ENCODE assay signal across 8 cellular contexts in the genomic region with DNA sequence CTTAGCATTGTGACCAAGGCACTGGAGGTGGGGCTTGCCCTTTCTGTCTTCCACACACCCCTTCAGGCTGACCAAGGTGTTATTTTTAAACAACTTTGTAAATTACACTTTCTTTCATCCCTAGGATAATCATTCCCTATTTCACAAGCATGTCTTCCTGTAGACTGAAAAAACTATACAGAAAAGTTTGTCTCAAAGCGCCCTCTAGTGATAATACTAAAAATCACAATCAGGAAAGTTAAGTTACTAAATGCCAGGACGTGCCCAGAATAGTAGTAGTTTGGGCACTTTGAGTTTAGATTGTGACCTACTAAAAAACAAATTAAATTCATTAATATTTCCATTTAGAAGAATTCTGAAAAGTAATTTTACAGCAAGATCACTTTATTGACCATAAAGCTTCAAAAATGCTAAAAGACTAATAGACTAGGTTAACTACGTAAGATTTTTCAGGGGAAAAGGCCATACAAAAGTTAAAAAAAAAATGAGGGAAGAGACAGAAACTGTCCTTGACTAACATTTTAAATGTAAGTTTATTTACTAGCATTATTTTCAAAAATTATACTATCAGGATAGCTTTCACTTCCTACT.
DNase-seq lines count a peak whose midpoint lies in the region; ATAC-seq and TF ChIP-seq lines count a peak whose summit lies in the region.

No MANE protein-coding gene starts in this region.

- peak; percentile 50 for DNase-seq in NCI-H2171 treated with DMSO at 0.1 percent for 48 hours (lab: John Stamatoyannopoulos, UW)
- no peak for DNase-seq in NCI-H2171 (lab: John Stamatoyannopoulos, UW)
- peak; percentile 44 for DNase-seq in NCI-H146 treated with DMSO at 0.1 percent for 48 hours (lab: John Stamatoyannopoulos, UW; ENCODE audit: unreplicated experiment)
- DNase-seq in ascending aorta (ENCODE audit: low spot score in 2 of 2) = no peak
- DNase-seq in iris pigment epithelial cell (ENCODE audit: low read depth) = peak; percentile 51
- no peak for DNase-seq in upper lobe of right lung
- DNase-seq in GM19238 (ENCODE audit: insufficient read length, low spot score) = no peak

- H3K9me3 ChIP-seq in ascending aorta (no peaks in the 10 kb centered on the region), upper lobe of right lung (no peaks in the 10 kb centered on the region)

- intact Hi-C loops in ascending aorta (cut with DNase I) = no loop called here
- intact Hi-C loops in upper lobe of right lung (cut with DNase I) = no loop called here

- peak in 2 of 3 experiments; percentile 43 to 48 for TF ChIP-seq CTCF in ascending aorta (IDR thresholded peaks at IDR 0.05)
- peak; percentile 79 for TF ChIP-seq CTCF in upper lobe of right lung (IDR thresholded peaks at IDR 0.05)

- ATAC-seq in upper lobe of right lung (peak; percentile 72), GM21526 (IDR thresholded peaks at IDR 0.05; ENCODE audit: low FRiP score, unreplicated experiment) (no peak)

- H3K27ac ChIP-seq in ascending aorta (no peak overlapping the region), upper lobe of right lung (no peak overlapping the region)

- H3K4me1 ChIP-seq in ascending aorta (no peaks in the 10 kb centered on the region), upper lobe of right lung (no peaks in the 10 kb centered on the region)

- H3K4me3 ChIP-seq in ascending aorta (no peak overlapping the region), upper lobe of right lung (no peak overlapping the region)

- no peaks in the 10 kb centered on the region for H3K36me3 ChIP-seq in ascending aorta
- H3K36me3 ChIP-seq in upper lobe of right lung = no peaks in the 10 kb centered on the region

- no peaks in the 10 kb centered on the region for H3K27me3 ChIP-seq in ascending aorta
- no peaks in the 10 kb centered on the region for H3K27me3 ChIP-seq in upper lobe of right lung

Comparison
In these comparisons a context has a peak if more than half of its experiments do, and no peak if none do; other contexts are left out.
1. DNase-seq: peak in NCI-H2171 treated with DMSO at 0.1 percent for 48 hours (single experiment), NCI-H146 treated with DMSO at 0.1 percent for 48 hours (single experiment) and iris pigment epithelial cell (single experiment); none in NCI-H2171 (single experiment), ascending aorta (0 of 2), upper lobe of right lung (single experiment) and GM19238 (single experiment).